Comparison of ENCODE assay signal across 20 cellular contexts in the genomic region with DNA sequence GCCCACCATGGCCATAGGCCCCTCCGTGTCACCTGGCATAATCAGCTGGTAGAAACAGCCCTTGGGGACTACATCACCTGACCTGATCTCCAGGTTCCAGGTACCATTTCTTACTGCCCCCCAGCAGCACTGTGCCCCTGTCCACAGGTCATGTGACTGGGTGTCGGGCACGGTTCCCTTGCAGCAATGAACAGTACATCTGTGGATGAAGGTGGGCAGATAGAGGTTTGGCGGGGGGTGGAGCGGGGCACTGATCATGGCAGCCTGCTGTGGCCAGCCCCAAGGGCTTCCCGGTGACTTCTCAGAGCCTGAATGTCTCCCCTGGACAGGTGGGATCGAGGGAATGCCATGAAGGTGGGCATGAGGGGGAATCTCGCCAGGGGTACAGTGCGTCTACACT.
"Had no signal": no experiment of that assay in that cellular context is flagged by ENCODE, and none has a peak within 500 bp of the region (broad histone marks: within the 10 kb centered on the region; RNA-seq: fewer than 3 reads in every experiment).

No MANE protein-coding gene starts in this region.

- H3K27me3 ChIP-seq: esophagus squamous epithelium, right lobe of liver, testis, tibial nerve, upper lobe of right lung, vagina had no signal

- H3K4me3 Mint-ChIP-seq: dendritic cell treated with granulocyte-macrophage colony-stimulating factor and Interleukin-4, amounts not matched to agents 40 ng/mL and 50 ng/mL, for 4 days; effector memory CD8-positive, alpha-beta T cell; natural killer cell treated with Interleukin-12 subunit alpha and Interleukin-12 subunit beta and Interleukin-15 and Interleukin-18, amount 100 ng/mL, for 72 hours; stimulated activated effector memory CD8-positive, alpha-beta T cell treated with anti-CD3 and anti-CD28 coated beads, Interleukin-12 subunit alpha, Interleukin-12 subunit beta, amount 100 ng/mL, for 72 hours; stimulated activated naive CD8-positive, alpha-beta T cell treated with anti-CD3 and anti-CD28 coated beads, Interleukin-15, Interleukin-2, amounts not matched to agents 100 ng/mL and 50 ng/mL, for 24 hours had no signal

- H3K36me3 Mint-ChIP-seq: natural killer cell treated with Interleukin-12 subunit alpha and Interleukin-12 subunit beta and Interleukin-15 and Interleukin-18, amount 100 ng/mL, for 72 hours had no signal

- H3K27ac Mint-ChIP-seq: dendritic cell treated with granulocyte-macrophage colony-stimulating factor and Interleukin-4, amounts not matched to agents 40 ng/mL and 50 ng/mL, for 4 days; stimulated activated effector memory CD8-positive, alpha-beta T cell treated with anti-CD3 and anti-CD28 coated beads, Interleukin-12 subunit alpha, Interleukin-12 subunit beta, amount 100 ng/mL, for 72 hours had no signal

- H3K27me3 Mint-ChIP-seq: dendritic cell treated with granulocyte-macrophage colony-stimulating factor and Interleukin-4, amounts not matched to agents 40 ng/mL and 50 ng/mL, for 4 days; effector memory CD8-positive, alpha-beta T cell; natural killer cell treated with Interleukin-12 subunit alpha and Interleukin-12 subunit beta and Interleukin-15 and Interleukin-18, amount 100 ng/mL, for 72 hours; stimulated activated naive CD8-positive, alpha-beta T cell treated with anti-CD3 and anti-CD28 coated beads, Interleukin-15, Interleukin-2, amounts not matched to agents 100 ng/mL and 50 ng/mL, for 24 hours had no signal

- H3K27ac ChIP-seq: esophagus squamous epithelium, psoas muscle, right lobe of liver, testis, tibial nerve, upper lobe of right lung, vagina had no signal

- H3K9me3 Mint-ChIP-seq: dendritic cell treated with granulocyte-macrophage colony-stimulating factor and Interleukin-4, amounts not matched to agents 40 ng/mL and 50 ng/mL, for 4 days; effector memory CD8-positive, alpha-beta T cell; natural killer cell treated with Interleukin-12 subunit alpha and Interleukin-12 subunit beta and Interleukin-15 and Interleukin-18, amount 100 ng/mL, for 72 hours; stimulated activated effector memory CD8-positive, alpha-beta T cell treated with anti-CD3 and anti-CD28 coated beads, Interleukin-12 subunit alpha, Interleukin-12 subunit beta, amount 100 ng/mL, for 72 hours; stimulated activated naive CD8-positive, alpha-beta T cell treated with anti-CD3 and anti-CD28 coated beads, Interleukin-15, Interleukin-2, amounts not matched to agents 100 ng/mL and 50 ng/mL, for 24 hours had no signal

- H3K9me3 ChIP-seq: esophagus squamous epithelium, psoas muscle, right lobe of liver, testis, tibial nerve, upper lobe of right lung, vagina had no signal

- ATAC-seq: effector memory CD8-positive, alpha-beta T cell; left colon; left ventricle myocardium superior; natural killer cell treated with Interleukin-12 subunit alpha and Interleukin-12 subunit beta and Interleukin-15 and Interleukin-18, amount 100 ng/mL, for 72 hours; psoas muscle; stimulated activated effector memory CD8-positive, alpha-beta T cell treated with anti-CD3 and anti-CD28 coated beads, Interleukin-12 subunit alpha, Interleukin-12 subunit beta, amount 100 ng/mL, for 72 hours; upper lobe of right lung had no signal

- DNase-seq: effector memory CD8-positive, alpha-beta T cell; esophagus squamous epithelium; head of caudate nucleus; hippocampal formation; left colon; left ventricle myocardium superior; mesenchymal stem cell; midbrain; psoas muscle; right lobe of liver; stimulated activated CD4-positive, alpha-beta T cell treated with anti-CD3 and anti-CD28 coated beads, Interleukin-4, amount 100 ng/mL, for 1 hour; stimulated activated CD8-positive, alpha-beta memory T cell treated with anti-CD3 and anti-CD28 coated beads, Interleukin-4, amount 100 ng/mL, for 48 hours; testis; upper lobe of right lung had no signal
